16 cellular contexts compared by ENCODE assay signal in genomic region chr20:18430172-18430826, GRCh38. TPM values are rescaled to one million over a fixed set of nuclear protein-coding genes. Genes with fewer than 3 reads are reported as not detected.
DNase-seq lines count a peak whose midpoint lies in the region; ATAC-seq, FAIRE-seq and TF ChIP-seq lines count a peak whose summit lies in the region.
"Had no signal": no experiment of that assay in that cellular context is flagged by ENCODE, and none has a peak within 500 bp of the region (broad histone marks: within the 10 kb centered on the region; RNA-seq: fewer than 3 reads in every experiment).

No MANE protein-coding gene starts in this region.

- H2AFZ ChIP-seq in Karpas-422 (ENCODE audit: low read length) (no peak overlapping the region), PC-3 (ENCODE audit: low read length) (no peak overlapping the region), GM23248 (no peak overlapping the region)
- H2AFZ ChIP-seq: GM23338 had no signal

- TF ChIP-seq EP300 in transverse colon (IDR thresholded peaks at IDR 0.05; ENCODE audit: low read depth), result no peak

- H3K79me2 ChIP-seq in Karpas-422 (ENCODE audit: low read length), result no peaks in the 10 kb centered on the region
- H3K79me2 ChIP-seq in PC-3 (ENCODE audit: low read length), result no peaks in the 10 kb centered on the region
- H3K79me2 ChIP-seq in GM23248 (ENCODE audit: insufficient read depth), result no peaks in the 10 kb centered on the region

- no TSS peak for BruUV-seq in PC-3 (replicated peaks; lab: Mats Ljungman, UMichigan)

- no peaks in the 10 kb centered on the region for H4K20me1 ChIP-seq in Karpas-422 (ENCODE audit: insufficient read depth, low read depth, low read length)
- no peaks in the 10 kb centered on the region for H4K20me1 ChIP-seq in PC-3 (ENCODE audit: low read length)
- H4K20me1 ChIP-seq in GM23248 (ENCODE audit: insufficient read depth), result no peaks in the 10 kb centered on the region

- H3K36me3 ChIP-seq in Karpas-422 (ENCODE audit: insufficient read depth, low read length) (no peaks in the 10 kb centered on the region), PC-3 (ENCODE audit: low read depth, low read length) (no peaks in the 10 kb centered on the region), small intestine (ENCODE audit: control insufficient read depth in 2 of 2, insufficient read depth in 2 of 2, low read length in 2 of 2) (no peaks in the 10 kb centered on the region), transverse colon (no peaks in the 10 kb centered on the region), GM23248 (ENCODE audit: low read depth) (no peaks in the 10 kb centered on the region)

- POLR2A ChIA-PET in PC-3 (lab: Charles Lee; ENCODE audit: unreplicated experiment), result interaction anchor here (0.5 kb wide), 1 partner anchor 76 kb away, joined by 3 read pairs; no protein-coding TSS in a partner anchor

- no peak overlapping the region for H3K27ac ChIP-seq in Karpas-422 (ENCODE audit: low read length)
- no peak overlapping the region for H3K27ac ChIP-seq in PC-3 (ENCODE audit: low read length)
- no peak overlapping the region for H3K27ac ChIP-seq in small intestine (ENCODE audit: low read depth in 1 of 2, low read length in 1 of 2)
- peak overlapping the region in 2 of 4 donors; percentile 21 to 30 for H3K27ac ChIP-seq in transverse colon
- no peak overlapping the region for H3K27ac ChIP-seq in GM23248

- H3K4me1 ChIP-seq in Karpas-422 (ENCODE audit: low read length) (no peaks in the 10 kb centered on the region), PC-3 (ENCODE audit: insufficient read depth, low read length) (no peaks in the 10 kb centered on the region), small intestine (ENCODE audit: control insufficient read depth in 2 of 2, insufficient read depth in 1 of 2, low read depth in 1 of 2, low read length in 1 of 2) (peaks cover 2% of the 10 kb centered on the region in 2 donors), transverse colon (peaks cover 0 to 24% (median 12%) of the 10 kb centered on the region in 4 donors), GM23248 (ENCODE audit: insufficient read depth) (no peaks in the 10 kb centered on the region)

- no peak overlapping the region for H3K4me3 ChIP-seq in Karpas-422 (ENCODE audit: low read length)
- no peak overlapping the region for H3K4me3 ChIP-seq in PC-3 (ENCODE audit: low read length)
- H3K4me3 ChIP-seq in small intestine (ENCODE audit: low read depth in 1 of 2, low read length in 2 of 2), result no peak overlapping the region
- no peak overlapping the region for H3K4me3 ChIP-seq in transverse colon
- H3K4me3 ChIP-seq in GM23248, result no peak overlapping the region
- H3K4me3 ChIP-seq: GM23338 had no signal

- H3K9me3 ChIP-seq in Karpas-422 (ENCODE audit: low read length), result no peaks in the 10 kb centered on the region
- H3K9me3 ChIP-seq in PC-3 (ENCODE audit: low read length), result no peaks in the 10 kb centered on the region
- no peaks in the 10 kb centered on the region for H3K9me3 ChIP-seq in small intestine (ENCODE audit: control insufficient read depth, low read depth)
- H3K9me3 ChIP-seq in transverse colon, result no peaks in the 10 kb centered on the region
- H3K9me3 ChIP-seq in GM23248 (ENCODE audit: low read depth), result no peaks in the 10 kb centered on the region

- CTCF ChIA-PET in PC-3 (lab: Charles Lee), result interaction anchor here (0.6 kb wide), 1 partner anchor 179 kb away, joined by 5 read pairs; no protein-coding TSS in a partner anchor

- intact Hi-C loops in PC-3 (cut with micrococcal nuclease) (no loop called here), left colon (cut with DNase I, micrococcal nuclease) (no loop called here), transverse colon (cut with DNase I; ENCODE audit: low total_unique reads) (no loop called here)

- WGBS in small intestine, 3 donors, result 58 to 77% (median 63%) methylated on average over 9 of the region's 9 CpGs
- 53 to 77% methylated on average over 4 to 9 of the region's 9 CpGs for WGBS in transverse colon (ENCODE audit: low coverage in 1 of 2), 2 donors
- WGBS in GM23248 (ENCODE audit: low coverage in 1 of 2, low lambda C conversion rate in 2 of 2, missing lambda C conversion rate in 2 of 2), 2 experiments, result 89 to 95% methylated on average over 9 of the region's 9 CpGs

- no peak for TF ChIP-seq CTCF in PC-3 (conservative IDR thresholded peaks at IDR 0.05; ENCODE audit: low read depth, low read length)
- no peak for TF ChIP-seq CTCF in transverse colon (IDR thresholded peaks at IDR 0.05)

- FAIRE-seq in small intestine (lab: Jason Lieb, UNC), result no peak
- FAIRE-seq: A204.1, HepG2, HTR-8/SVneo had no signal

- in situ Hi-C loops in transverse colon (cut with MboI; ENCODE audit: low pct_ligation_motif_present in 1 of 4, low pct_unique_long_range_greater_than_20kb in 1 of 4, low sequenced_read_pairs in 3 of 4) (no loop called here), GM23248 (cut with MboI) (no loop called here)

- no peak for TF ChIP-seq POLR2A in transverse colon (IDR thresholded peaks at IDR 0.05)

- H3K4me2 ChIP-seq in Karpas-422 (ENCODE audit: low read depth, low read length, poor library complexity, severe bottlenecking) (no peak overlapping the region), PC-3 (ENCODE audit: low read length) (no peak overlapping the region), GM23248 (ENCODE audit: unreplicated experiment) (no peak overlapping the region)
- H3K4me2 ChIP-seq: GM23338 had no signal

- DNase-seq in Karpas-422 (peak; percentile 16), PC-3 (no peak), left colon (no peak), small intestine (peak; percentile 79), transverse colon (no peak), GM23248 (no peak)
- DNase-seq: C1 segment of cervical spinal cord; Calu3; CD4-positive, alpha-beta T cell; DMS 273 treated with DMSO at 0.1 percent for 48 hours; H7 had no signal

- no peaks in the 10 kb centered on the region for H3K27me3 ChIP-seq in Karpas-422 (ENCODE audit: low read length)
- no peaks in the 10 kb centered on the region for H3K27me3 ChIP-seq in PC-3 (ENCODE audit: low read length)
- no peaks in the 10 kb centered on the region for H3K27me3 ChIP-seq in small intestine (ENCODE audit: control insufficient read depth in 2 of 2, insufficient read depth in 2 of 2, low read length in 2 of 2)
- H3K27me3 ChIP-seq in transverse colon, result no peaks in the 10 kb centered on the region
- H3K27me3 ChIP-seq in GM23248 (replicated peaks; ENCODE audit: insufficient read depth), result no peaks in the 10 kb centered on the region

- no peaks in the 10 kb centered on the region for H3K9me2 ChIP-seq in Karpas-422 (replicated peaks; ENCODE audit: insufficient read depth, low read length)
- H3K9me2 ChIP-seq in PC-3 (replicated peaks; ENCODE audit: low read length), result no peaks in the 10 kb centered on the region
- no peaks in the 10 kb centered on the region for H3K9me2 ChIP-seq in GM23248 (ENCODE audit: insufficient read depth)

- H3F3A ChIP-seq in PC-3 (ENCODE audit: low read length, unreplicated experiment), result no peaks in the 10 kb centered on the region
- H3F3A ChIP-seq in GM23248 (ENCODE audit: insufficient read depth), result no peaks in the 10 kb centered on the region

- ATAC-seq in PC-3 (peak; percentile 49), left colon (peak; percentile 93), HG03039 (IDR thresholded peaks at IDR 0.05; ENCODE audit: unreplicated experiment) (no peak)
- ATAC-seq: GM23338, HepG2 had no signal

- H3K9ac ChIP-seq in Karpas-422 (ENCODE audit: low read length), result no peak overlapping the region
- H3K9ac ChIP-seq in PC-3 (ENCODE audit: low read length), result no peak overlapping the region
- H3K9ac ChIP-seq in GM23248, result no peak overlapping the region

RNA-seq across cellular contexts. Expression of gene DZANK1, which starts 36.5 kb away (rescaled TPM):
- 27.9 and 35.6 TPM in 2 replicates for total RNA-seq in Karpas-422 (2014; rRNA removed; shearing (Covaris generic); ENCODE audit: low replicate concordance)
- total RNA-seq in PC-3 (2014; rRNA removed) (2.6 and 3.2 TPM in 2 replicates), left colon (1 to 10 TPM; 1.6 to 1.8 TPM), transverse colon (1 to 10 TPM; 1.2 to 3.8 (median 1.8) TPM)
- polyA plus RNA-seq in small intestine (under 1 TPM in 2 of 3 donors, not detected in 1; 0.54 to 0.85 TPM), GM23248 (2016; fragmentation: Nextera tagmentation; extraction: Ambion mirVana) (1.6 TPM in 2 replicates)
- 1.2 and 3.4 TPM in 2 replicates for total RNA-seq in GM23248 (2014; rRNA removed; shearing (Covaris generic))

RNA-seq across cellular contexts. Expression of gene POLR3F, which starts 36.9 kb away (rescaled TPM):
- 22.0 and 31.7 TPM in 2 replicates for total RNA-seq in Karpas-422 (2014; rRNA removed; shearing (Covaris generic); ENCODE audit: low replicate concordance)
- total RNA-seq in PC-3 (2014; rRNA removed) (28.2 and 31.8 TPM in 2 replicates), left colon (1 to 10 TPM; 4.5 to 4.7 TPM), transverse colon (10 to 100 TPM in 1 of 4 donors, 1 to 10 TPM in 3; 1.9 to 37.2 (median 6.3) TPM)
- polyA plus RNA-seq in small intestine (1 to 10 TPM; 4.9 to 7.0 (median 6.4) TPM), GM23248 (2016; fragmentation: Nextera tagmentation; extraction: Ambion mirVana) (11.3 and 12.4 TPM in 2 replicates)
- total RNA-seq in GM23248 (2014; rRNA removed; shearing (Covaris generic)), result 11.2 and 12.9 TPM in 2 replicates

Comparison
In these comparisons a context has a peak if more than half of its experiments do, and no peak if none do; other contexts are left out.
1. DNase-seq: peak in Karpas-422 (single experiment) and small intestine (single experiment); none in PC-3 (single experiment), left colon (0 of 2), transverse colon (single experiment) and GM23248 (single experiment).